In the genomic region with DNA sequence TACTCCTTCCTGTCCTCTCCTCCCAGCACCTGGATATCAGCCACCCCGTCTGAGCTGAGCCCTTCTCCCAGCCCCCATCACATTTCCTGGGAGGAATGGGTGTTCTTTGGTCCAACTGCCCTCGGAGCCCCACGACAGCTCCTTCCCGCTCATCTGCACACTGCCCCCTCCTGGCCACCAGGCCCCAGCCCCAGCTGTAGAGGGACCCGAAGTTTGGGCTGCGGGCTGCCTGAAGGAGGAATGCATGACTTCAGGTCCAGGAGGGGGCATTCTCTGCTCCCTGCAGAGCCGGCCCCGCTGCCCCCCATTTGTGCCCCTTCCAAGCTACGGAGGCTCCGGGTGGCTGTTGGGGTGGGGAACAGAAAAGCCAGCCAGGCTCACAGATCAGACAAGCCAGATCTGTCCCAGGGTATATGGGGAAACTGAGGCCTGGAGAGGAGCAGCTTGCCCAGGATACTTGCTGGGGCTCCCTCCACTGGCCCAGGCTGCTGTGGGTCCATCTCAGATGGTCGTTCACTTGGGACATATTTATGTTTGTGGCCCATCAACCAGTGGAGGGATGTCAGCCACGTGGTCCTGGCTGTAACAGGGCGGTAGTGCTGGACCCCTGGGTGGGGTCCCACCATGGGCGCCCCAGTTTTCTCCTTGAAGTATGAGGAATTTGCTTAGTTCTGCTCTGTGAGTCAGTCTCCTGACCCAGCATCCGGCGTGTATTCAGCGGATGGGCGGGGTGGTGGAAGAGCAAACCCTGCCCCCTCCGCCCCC, we compare ENCODE assay signal across 9 cellular contexts. TPM values are rescaled to one million over a fixed set of nuclear protein-coding genes. Genes with fewer than 3 reads are reported as not detected.
DNase-seq lines count a peak whose midpoint lies in the region; ATAC-seq, FAIRE-seq and TF ChIP-seq lines count a peak whose summit lies in the region.
"Had no signal": no experiment of that assay in that cellular context is flagged by ENCODE, and none has a peak within 500 bp of the region (broad histone marks: within the 10 kb centered on the region; RNA-seq: fewer than 3 reads in every experiment).

No MANE protein-coding gene starts in this region.

- peak in 1 of 2 experiments; percentile 79; a peak in 3 of 6 replicates for ATAC-seq in A549
- no peak for ATAC-seq in stimulated activated naive CD8-positive, alpha-beta T cell treated with anti-CD3 and anti-CD28 coated beads, Interleukin-15, Interleukin-2, amounts not matched to agents 100 U/mL and 50 U/mL, for 24 hours
- no peak for ATAC-seq in naive thymus-derived CD4-positive, alpha-beta T cell

- peaks cover 5 to 15% (median 10%) of the 10 kb centered on the region in 5 donors for H3K27me3 Mint-ChIP-seq in naive thymus-derived CD4-positive, alpha-beta T cell

- DNase-seq in A549 (ENCODE audit: low read depth in 1 of 2, low spot score in 1 of 2), result peak; percentile 37 to 60
- peak; percentile 66 for DNase-seq in GM03348 (ENCODE audit: low spot score)
- peak; percentile 30 to 57 for DNase-seq in cardiac muscle cell (ENCODE audit: low read depth in 1 of 2, low spot score in 1 of 2)
- peak; percentile 61 for DNase-seq in stimulated activated naive CD8-positive, alpha-beta T cell treated with anti-CD3 and anti-CD28 coated beads, Interleukin-15, Interleukin-2, amounts not matched to agents 100 U/mL and 50 U/mL, for 24 hours
- no peak for DNase-seq in Ammon's horn (ENCODE audit: low spot score)
- no peak for DNase-seq in DMS153 (lab: John Stamatoyannopoulos, UW)
- no peak for DNase-seq in naive thymus-derived CD4-positive, alpha-beta T cell

- TF ChIP-seq EP300 in A549 (IDR thresholded peaks at IDR 0.05), result no peak

- H3K9ac ChIP-seq in SU-DHL-6 (ENCODE audit: low read length), result no peak overlapping the region

- TF ChIP-seq RAD21 in A549 (conservative IDR thresholded peaks at IDR 0.05 in 1 of 2, IDR thresholded peaks at IDR 0.05 in 1 of 2), result peak; percentile 49 to 54

- no peaks in the 10 kb centered on the region for H3K79me2 ChIP-seq in SU-DHL-6 (ENCODE audit: insufficient read depth, low read length)

- no peaks in the 10 kb centered on the region for H3K36me3 Mint-ChIP-seq in naive thymus-derived CD4-positive, alpha-beta T cell

- no peaks in the 10 kb centered on the region for H3K4me1 ChIP-seq in A549
- H3K4me1 ChIP-seq in cardiac muscle cell (ENCODE audit: low read depth), result peaks cover 3% of the 10 kb centered on the region
- no peaks in the 10 kb centered on the region for H3K4me1 ChIP-seq in naive thymus-derived CD4-positive, alpha-beta T cell (ENCODE audit: control insufficient read depth in 2 of 2, insufficient read depth in 2 of 2, low read length in 2 of 2)

- no peaks in the 10 kb centered on the region for H3K27me3 ChIP-seq in SU-DHL-6 (ENCODE audit: low read length)
- H3K27me3 ChIP-seq in cardiac muscle cell, result no peaks in the 10 kb centered on the region
- no peaks in the 10 kb centered on the region for H3K27me3 ChIP-seq in naive thymus-derived CD4-positive, alpha-beta T cell (ENCODE audit: control insufficient read depth in 2 of 2, insufficient read depth in 2 of 2, low read length in 2 of 2)

- no peak overlapping the region for H2AFZ ChIP-seq in SU-DHL-6 (ENCODE audit: low read depth, low read length, severe bottlenecking)

- POLR2A ChIA-PET in A549 (lab: Yijun Ruan, JAX), result interaction anchor here (0.7 kb wide), 1 partner anchor 64 kb away, joined by 3 read pairs; no protein-coding TSS in a partner anchor
- POLR2A ChIA-PET in naive thymus-derived CD4-positive, alpha-beta T cell (lab: Charles Lee), result no interaction called here

- H3K4me3 Mint-ChIP-seq in naive thymus-derived CD4-positive, alpha-beta T cell, result no peak overlapping the region

- 62% methylated on average over 11 of the region's 19 CpGs for WGBS in A549 (ENCODE audit: missing lambda C conversion rate)

- H3K36me3 ChIP-seq in SU-DHL-6 (ENCODE audit: low read length) (no peaks in the 10 kb centered on the region), cardiac muscle cell (peaks cover 9% of the 10 kb centered on the region)
- H3K36me3 ChIP-seq in naive thymus-derived CD4-positive, alpha-beta T cell (ENCODE audit: control insufficient read depth in 2 of 3, insufficient read depth in 3 of 3, low read length in 3 of 3), result no peaks in the 10 kb centered on the region

- H3K4me2 ChIP-seq in A549 (no peak overlapping the region), SU-DHL-6 (ENCODE audit: low read depth, low read length, poor library complexity, severe bottlenecking) (no peak overlapping the region)

- H3F3A ChIP-seq in SU-DHL-6 (ENCODE audit: insufficient read depth), result no peaks in the 10 kb centered on the region

- H3K9me3 ChIP-seq in A549, result no peaks in the 10 kb centered on the region
- no peaks in the 10 kb centered on the region for H3K9me3 ChIP-seq in SU-DHL-6 (ENCODE audit: insufficient read depth, low read length)
- H3K9me3 ChIP-seq in cardiac muscle cell (ENCODE audit: low read depth), result no peaks in the 10 kb centered on the region
- H3K9me3 ChIP-seq in naive thymus-derived CD4-positive, alpha-beta T cell (ENCODE audit: control insufficient read depth in 2 of 3, low read length in 3 of 3), result no peaks in the 10 kb centered on the region

- TF ChIP-seq CTCF in A549 (IDR thresholded peaks at IDR 0.05), result peak; percentile 52
- TF ChIP-seq CTCF in SU-DHL-6 (IDR thresholded peaks at IDR 0.05; ENCODE audit: insufficient read depth, low read length, poor library complexity, severe bottlenecking), result peak; percentile 64
- peak; percentile 76 for TF ChIP-seq CTCF in cardiac muscle cell (IDR thresholded peaks at IDR 0.05; ENCODE audit: low read depth, low read length)

- H3K4me3 ChIP-seq in A549, result no peak overlapping the region
- no peak overlapping the region for H3K4me3 ChIP-seq in SU-DHL-6 (ENCODE audit: insufficient read depth, low read length, poor library complexity, severe bottlenecking)
- no peak overlapping the region for H3K4me3 ChIP-seq in cardiac muscle cell
- H3K4me3 ChIP-seq in naive thymus-derived CD4-positive, alpha-beta T cell (ENCODE audit: low read length), result no peak overlapping the region

- FAIRE-seq in A549 (lab: Jason Lieb, UNC), result no peak
- FAIRE-seq: colon had no signal

- H3K9me2 ChIP-seq in SU-DHL-6 (replicated peaks; ENCODE audit: insufficient read depth, low read length), result no peaks in the 10 kb centered on the region

- H3K4me1 Mint-ChIP-seq in naive thymus-derived CD4-positive, alpha-beta T cell, result peaks cover 0 to 4% (median 0%) of the 10 kb centered on the region in 7 donors

- peaks cover 0 to 1% (median 0%) of the 10 kb centered on the region in 11 donors for H3K9me3 Mint-ChIP-seq in naive thymus-derived CD4-positive, alpha-beta T cell

- H3K27ac Mint-ChIP-seq in naive thymus-derived CD4-positive, alpha-beta T cell, result no peak overlapping the region

- no peak overlapping the region for H3K27ac ChIP-seq in A549
- no peak overlapping the region for H3K27ac ChIP-seq in SU-DHL-6 (ENCODE audit: low read depth, low read length)
- H3K27ac ChIP-seq in cardiac muscle cell, result no peak overlapping the region
- no peak overlapping the region for H3K27ac ChIP-seq in naive thymus-derived CD4-positive, alpha-beta T cell (ENCODE audit: low read depth, low read length)

- intact Hi-C loops in naive thymus-derived CD4-positive, alpha-beta T cell (cut with micrococcal nuclease), result loop anchor here in 1 of 2 donors (5.0 to 10.0 kb wide), 2 partner anchors 53 to 130 kb away; no protein-coding TSS in a partner anchor

- CTCF ChIA-PET in A549 (lab: Yijun Ruan, JAX), result interaction anchor here (0.5 to 9.9 kb wide), 33 partner anchors 8 to 666 kb away, joined by 3 to 87 read pairs (median 4); no protein-coding TSS in a partner anchor
- CTCF ChIA-PET in naive thymus-derived CD4-positive, alpha-beta T cell (lab: Charles Lee), result no interaction called here

- no peaks in the 10 kb centered on the region for H4K20me1 ChIP-seq in SU-DHL-6 (ENCODE audit: low read depth, low read length)

- no peak for TF ChIP-seq POLR2A in A549 (IDR thresholded peaks at IDR 0.05; ENCODE audit: low read length)

TF ChIP-seq in A549, 52 proteins besides CTCF, POLR2A, EP300 and RAD21:
- TF ChIP-seq SMC3 (IDR thresholded peaks at IDR 0.05) (peak; percentile 64), HDAC2 (IDR thresholded peaks at IDR 0.05) (no peak)

RNA-seq across cellular contexts. Expression of a gene that starts 33.1 kb away (rescaled TPM):
- polyA plus RNA-seq in A549 (2011; rRNA removed) (9.4 and 9.7 TPM in 2 replicates), A549 (2017; fragmentation: RNase III; extraction: RNeasy Plus Mini Kit Qiagen cat#74134 plus additional on column Dnase treatment) (12.8 to 13.9 TPM (median 13.2 TPM) in 3 replicates), cardiac muscle cell (25.7 and 31.7 TPM in 2 replicates)
- 7.7 and 11.9 TPM in 2 replicates for polyA plus RNA-seq in A549 (2012; cell fraction: cytosol; rRNA removed)
- 13.1 and 17.3 TPM in 2 replicates for polyA plus RNA-seq in A549 (2012; cell fraction: nucleus; rRNA removed)
- 22.4 and 25.6 TPM in 2 replicates for polyA minus RNA-seq in A549 (2011; rRNA and poly(A)+ RNA removed)
- total RNA-seq in cardiac muscle cell, result 105 TPM in 2 replicates
- total RNA-seq in naive thymus-derived CD4-positive, alpha-beta T cell, result under 1 TPM in 1 of 5 experiments, not detected in 4; 0.15 TPM
- polyA plus RNA-seq in naive thymus-derived CD4-positive, alpha-beta T cell, result not detected

Comparison
In these comparisons a context has a peak if more than half of its experiments do, and no peak if none do; other contexts are left out.
1. DNase-seq: peak in A549 (2 of 2), GM03348 (single experiment), cardiac muscle cell (2 of 2) and stimulated activated naive CD8-positive, alpha-beta T cell treated with anti-CD3 and anti-CD28 coated beads, Interleukin-15, Interleukin-2, amounts not matched to agents 100 U/mL and 50 U/mL, for 24 hours (single experiment); none in Ammon's horn (single experiment), DMS153 (single experiment) and naive thymus-derived CD4-positive, alpha-beta T cell (0 of 9).
2. RNA of a gene that starts 33.1 kb away (polyA plus RNA-seq): 25.7 to 31.7 TPM in cardiac muscle cell and 7.7 to 17.3 TPM in A549; not detected in naive thymus-derived CD4-positive, alpha-beta T cell; every median in the first group is over 4 times any median in the second.
3. Peak in every context shown above with its lines, with median percentiles within 50 percentile points of each other: CTCF ChIP-seq.